17 cellular contexts compared by ENCODE assay signal in the genomic region with DNA sequence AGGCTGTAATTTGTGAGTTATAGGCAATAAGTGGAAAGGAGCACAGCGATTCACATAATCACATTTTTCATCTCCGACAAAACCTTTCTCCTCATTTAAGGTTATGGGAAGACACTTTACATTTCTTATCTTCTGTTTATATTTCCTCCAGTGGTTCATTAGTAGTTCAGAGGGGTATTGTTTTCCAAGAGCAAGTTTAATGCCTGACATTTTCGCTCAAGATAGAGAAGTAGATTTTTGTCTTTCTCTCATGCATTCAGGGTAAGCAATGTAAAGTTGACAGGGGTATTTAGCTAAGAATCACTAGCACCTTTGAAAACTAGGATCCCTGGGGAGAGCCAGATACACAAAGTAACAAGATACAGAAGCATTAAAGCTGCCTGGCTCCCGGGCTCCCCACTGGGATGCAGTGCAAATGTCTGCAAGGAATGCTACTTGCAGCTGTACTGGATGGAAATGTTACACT.
A peak's percentile ranks its signal among the peaks of the same experiment; 100 is the strongest.
DNase-seq lines count a peak whose midpoint lies in the region; ATAC-seq, FAIRE-seq and TF ChIP-seq lines count a peak whose summit lies in the region.
"Had no signal": no experiment of that assay in that cellular context is flagged by ENCODE, and none has a peak within 500 bp of the region (broad histone marks: within the 10 kb centered on the region; RNA-seq: fewer than 3 reads in every experiment).

No MANE protein-coding gene starts in this region.

- no peak for TF ChIP-seq CTCF in H1 (IDR thresholded peaks at IDR 0.05; ENCODE audit: control extremely low read depth in 1 of 3, insufficient read depth in 1 of 3, low read depth in 1 of 3, low read length in 3 of 3)
- TF ChIP-seq CTCF in activated CD8-positive, alpha-beta T cell treated with anti-CD3 and anti-CD28 coated beads for 36 hours (IDR thresholded peaks at IDR 0.05) = no peak

- H3K14ac ChIP-seq in H1 (ENCODE audit: insufficient read length) = no peak overlapping the region

- TF ChIP-seq RAD21 in H1 (IDR thresholded peaks at IDR 0.05 in 1 of 2, conservative IDR thresholded peaks at IDR 0.05 in 1 of 2; ENCODE audit: low read depth in 2 of 2, low read length in 2 of 2) = no peak

- H3K36me3 ChIP-seq in H1 (ENCODE audit: control insufficient read depth in 2 of 4, insufficient read depth in 4 of 4, low read length in 3 of 4) = no peaks in the 10 kb centered on the region
- H3K36me3 ChIP-seq: brain microvascular endothelial cell, suprapubic skin had no signal

- no peak overlapping the region for H2BK15ac ChIP-seq in H1 (ENCODE audit: low read length)

- intact Hi-C loops in activated CD8-positive, alpha-beta T cell treated with anti-CD3 and anti-CD28 coated beads for 36 hours (cut with micrococcal nuclease) = no loop called here

- POLR2A ChIA-PET in H1 (lab: Charles Lee; ENCODE audit: partially characterized antibody) = no interaction called here
- POLR2A ChIA-PET in activated CD8-positive, alpha-beta T cell treated with anti-CD3 and anti-CD28 coated beads for 36 hours (lab: Charles Lee) = no interaction called here

- no peak for TF ChIP-seq EP300 in H1 (IDR thresholded peaks at IDR 0.05; ENCODE audit: borderline replicate concordance in 1 of 2, low read depth in 2 of 2, low read length in 2 of 2)

- H3K23ac ChIP-seq in H1 (ENCODE audit: insufficient read length) = no peak overlapping the region

- no peaks in the 10 kb centered on the region for H3K27me3 ChIP-seq in H1 (replicated peaks in 1 of 4; ENCODE audit: control insufficient read depth in 3 of 4, extremely low read depth in 1 of 4, insufficient read depth in 3 of 4, low read length in 3 of 4)
- H3K27me3 ChIP-seq: brain microvascular endothelial cell, suprapubic skin had no signal

- peaks cover 0 to 3% of the 10 kb centered on the region in 2 experiments for H4K20me1 ChIP-seq in H1 (replicated peaks in 1 of 2; ENCODE audit: control insufficient read depth in 1 of 2, insufficient read depth in 2 of 2, low read length in 2 of 2)

- H3K27me3 Mint-ChIP-seq in activated CD8-positive, alpha-beta T cell treated with anti-CD3 and anti-CD28 coated beads for 36 hours = no peaks in the 10 kb centered on the region
- H3K27me3 Mint-ChIP-seq: CD8-positive, alpha-beta memory T cell had no signal

- peaks cover 23% of the 10 kb centered on the region for H3K4me1 Mint-ChIP-seq in activated CD8-positive, alpha-beta T cell treated with anti-CD3 and anti-CD28 coated beads for 36 hours (ENCODE audit: low read depth)

- no peak for TF ChIP-seq POLR2A in H1 (IDR thresholded peaks at IDR 0.05; ENCODE audit: control extremely low read depth in 1 of 2, low read depth in 2 of 2, low read length in 2 of 2)

- no peak overlapping the region for H2AK5ac ChIP-seq in H1 (ENCODE audit: low read depth, low read length)

- H3K4me3 Mint-ChIP-seq in activated CD8-positive, alpha-beta T cell treated with anti-CD3 and anti-CD28 coated beads for 36 hours = no peak overlapping the region
- H3K4me3 Mint-ChIP-seq: CD8-positive, alpha-beta memory T cell; natural killer cell had no signal

- ATAC-seq in activated CD8-positive, alpha-beta T cell treated with anti-CD3 and anti-CD28 coated beads for 36 hours = no peak
- ATAC-seq in HG03045 (IDR thresholded peaks at IDR 0.05; ENCODE audit: unreplicated experiment) = no peak
- no peak for ATAC-seq in activated CD4-positive, CD25-positive, alpha-beta regulatory T cell treated with anti-CD3 and anti-CD28 coated beads, Interleukin-2, amount 50 U/mL, for 24 hours
- ATAC-seq: A549, natural killer cell had no signal

- H2BK12ac ChIP-seq in H1 (ENCODE audit: low read depth, low read length) = no peak overlapping the region

- no peak overlapping the region for H3K27ac Mint-ChIP-seq in activated CD8-positive, alpha-beta T cell treated with anti-CD3 and anti-CD28 coated beads for 36 hours
- H3K27ac Mint-ChIP-seq: natural killer cell had no signal

- 40% methylated on average over 4 of the region's 4 CpGs; no CpG with 5 or more reads in 1 of the 2 experiments for WGBS in H1 (ENCODE audit: extremely low coverage in 1 of 2, insufficient coverage in 1 of 2, insufficient read length in 1 of 2, insufficient replicate concordance in 2 of 2, low coverage in 1 of 2, low lambda C conversion rate in 2 of 2, missing lambda C conversion rate in 1 of 2), 2 experiments

- no peaks in the 10 kb centered on the region for H3K9me3 ChIP-seq in H1 (ENCODE audit: insufficient read depth in 2 of 2, low read depth in 1 of 2, low read length in 1 of 2)
- H3K9me3 ChIP-seq: A549, suprapubic skin had no signal

- H3K9ac ChIP-seq in H1 (replicated peaks in 1 of 4; ENCODE audit: extremely low read depth in 1 of 4, low read depth in 3 of 4, low read length in 3 of 4) = no peak overlapping the region

- H3K79me2 ChIP-seq in H1 (ENCODE audit: control insufficient read depth in 1 of 2, insufficient read depth in 2 of 2, low read length in 2 of 2) = no peaks in the 10 kb centered on the region

- H3K4me1 ChIP-seq in H1 (replicated peaks in 1 of 4; ENCODE audit: control insufficient read depth in 3 of 4, insufficient read depth in 4 of 4, low read length in 3 of 4) = peaks cover 0 to 8% (median 5%) of the 10 kb centered on the region in 4 experiments; a peak in 4 of 7 replicates
- H3K4me1 ChIP-seq: A549 had no signal

- peak overlapping the region in 1 of 2 experiments; percentile 7; a peak in 1 of 4 replicates for H3K4me2 ChIP-seq in H1 (ENCODE audit: insufficient read depth in 1 of 2, low read depth in 2 of 2, low read length in 2 of 2)
- H3K4me2 ChIP-seq: A549 had no signal

- H3K18ac ChIP-seq in H1 (ENCODE audit: extremely low read depth, low read length) = no peak overlapping the region

- H3K4me3 ChIP-seq in H1 (ENCODE audit: extremely low read depth in 1 of 4, insufficient read depth in 2 of 4, low read depth in 3 of 4, low read length in 4 of 4) = no peak overlapping the region
- H3K4me3 ChIP-seq: A549, suprapubic skin had no signal

- H3K9me3 Mint-ChIP-seq in activated CD8-positive, alpha-beta T cell treated with anti-CD3 and anti-CD28 coated beads for 36 hours = no peaks in the 10 kb centered on the region
- H3K9me3 Mint-ChIP-seq: CD8-positive, alpha-beta memory T cell; natural killer cell had no signal

- no peak overlapping the region for H4K8ac ChIP-seq in H1 (ENCODE audit: extremely low read depth, insufficient read depth, low read length)

- no peak overlapping the region for H4K91ac ChIP-seq in H1 (replicated peaks; ENCODE audit: insufficient read length, low read length)

- H3K23me2 ChIP-seq in H1 (ENCODE audit: low read depth, low read length) = no peaks in the 10 kb centered on the region

- no peak for FAIRE-seq in H1 (lab: Jason Lieb, UNC)
- FAIRE-seq: A549 had no signal

- no peak overlapping the region for H2BK120ac ChIP-seq in H1 (replicated peaks; ENCODE audit: low read depth, low read length)

- H2BK20ac ChIP-seq in H1 (ENCODE audit: low read length) = no peak overlapping the region

- H3K4ac ChIP-seq in H1 (replicated peaks; ENCODE audit: insufficient read length, low read depth, low read length) = no peak overlapping the region

- CTCF ChIA-PET in H1 (lab: Charles Lee; ENCODE audit: partially characterized antibody) = interaction anchor here (1.1 to 1.2 kb wide), 2 partner anchors 69 to 110 kb away, joined by 3 read pairs; no protein-coding TSS in a partner anchor
- CTCF ChIA-PET in activated CD8-positive, alpha-beta T cell treated with anti-CD3 and anti-CD28 coated beads for 36 hours (lab: Charles Lee) = no interaction called here

- H3K36me3 Mint-ChIP-seq in activated CD8-positive, alpha-beta T cell treated with anti-CD3 and anti-CD28 coated beads for 36 hours (ENCODE audit: low read depth) = peaks cover 2% of the 10 kb centered on the region
- H3K36me3 Mint-ChIP-seq: natural killer cell had no signal

- peak; percentile 23 for DNase-seq in NCI-H510A treated with DMSO at 0.1 percent for 48 hours (lab: John Stamatoyannopoulos, UW)
- DNase-seq in NCI-H510A (lab: John Stamatoyannopoulos, UW) = no peak
- DNase-seq in NCI-H2107 treated with DMSO at 0.1 percent for 48 hours (lab: John Stamatoyannopoulos, UW; ENCODE audit: unreplicated experiment) = peak; percentile 91
- peak in 1 of 2 experiments; percentile 33 for DNase-seq in H1 (ENCODE audit: low read depth in 1 of 2, low spot score in 2 of 2)
- DNase-seq in retina = peak; percentile 39
- DNase-seq in activated CD8-positive, alpha-beta T cell treated with anti-CD3 and anti-CD28 coated beads for 36 hours = no peak
- DNase-seq: activated CD4-positive, CD25-positive, alpha-beta regulatory T cell treated with anti-CD3 and anti-CD28 coated beads, Interleukin-2, amount 50 U/mL, for 72 hours; activated naive CD4-positive, alpha-beta T cell treated with anti-CD3 and anti-CD28 coated beads, Interleukin-2, amount 50 U/mL, for 16 hours; brain microvascular endothelial cell; CD8-positive, alpha-beta memory T cell; GF-D8; natural killer cell had no signal

- no peak overlapping the region for H2BK5ac ChIP-seq in H1 (ENCODE audit: low read depth, low read length)

- H3K27ac ChIP-seq in H1 (ENCODE audit: low read depth, low read length) = no peak overlapping the region
- H3K27ac ChIP-seq: A549, brain microvascular endothelial cell, RWPE1, suprapubic skin had no signal

- H3K56ac ChIP-seq in H1 (replicated peaks; ENCODE audit: insufficient read length, low read depth, low read length) = no peak overlapping the region

- peaks cover 2% of the 10 kb centered on the region; the same call in 1 of the 2 replicates for H3K79me1 ChIP-seq in H1 (ENCODE audit: low read depth, low read length)

- no peak overlapping the region for H4K5ac ChIP-seq in H1 (ENCODE audit: insufficient read length, low read depth, low read length)

- H2AFZ ChIP-seq in H1 (ENCODE audit: low read length) = no peak overlapping the region

TF ChIP-seq in H1, 55 proteins besides CTCF, POLR2A, EP300 and RAD21:
- 0 out of 2 replicates have a peak, but pooled peaks have one; percentile 27 for TF ChIP-seq SP1 (IDR thresholded peaks at IDR 0.05; ENCODE audit: low read depth, low read length)
- TF ChIP-seq, protein P1, sequence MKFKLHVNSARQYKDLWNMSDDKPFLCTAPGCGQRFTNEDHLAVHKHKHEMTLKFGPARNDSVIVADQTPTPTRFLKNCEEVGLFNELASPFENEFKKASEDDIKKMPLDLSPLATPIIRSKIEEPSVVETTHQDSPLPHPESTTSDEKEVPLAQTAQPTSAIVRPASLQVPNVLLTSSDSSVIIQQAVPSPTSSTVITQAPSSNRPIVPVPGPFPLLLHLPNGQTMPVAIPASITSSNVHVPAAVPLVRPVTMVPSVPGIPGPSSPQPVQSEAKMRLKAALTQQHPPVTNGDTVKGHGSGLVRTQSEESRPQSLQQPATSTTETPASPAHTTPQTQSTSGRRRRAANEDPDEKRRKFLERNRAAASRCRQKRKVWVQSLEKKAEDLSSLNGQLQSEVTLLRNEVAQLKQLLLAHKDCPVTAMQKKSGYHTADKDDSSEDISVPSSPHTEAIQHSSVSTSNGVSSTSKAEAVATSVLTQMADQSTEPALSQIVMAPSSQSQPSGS (IDR thresholded peaks at IDR 0.05; ENCODE audit: low read length) = no peak
- TF ChIP-seq TEAD4 (IDR thresholded peaks at IDR 0.05; ENCODE audit: low read depth, low read length) = peak; percentile 52; the same call in 1 of the 2 replicates

Comparison
In these comparisons a context has a peak if more than half of its experiments do, and no peak if none do; other contexts are left out.
1. DNase-seq: peak in NCI-H510A treated with DMSO at 0.1 percent for 48 hours (single experiment), NCI-H2107 treated with DMSO at 0.1 percent for 48 hours (single experiment) and retina (single experiment); none in NCI-H510A (single experiment) and activated CD8-positive, alpha-beta T cell treated with anti-CD3 and anti-CD28 coated beads for 36 hours (single experiment).